Comparison of ENCODE assay signal across 21 cellular contexts in genomic region chr19:803686-804418, GRCh38. TPM values are rescaled to one million over a fixed set of nuclear protein-coding genes. Genes with fewer than 3 reads are reported as not detected.
DNase-seq lines count a peak whose midpoint lies in the region; ATAC-seq, FAIRE-seq and TF ChIP-seq lines count a peak whose summit lies in the region.
"Had no signal": no experiment of that assay in that cellular context is flagged by ENCODE, and none has a peak within 500 bp of the region (broad histone marks: within the 10 kb centered on the region; RNA-seq: fewer than 3 reads in every experiment).

No MANE protein-coding gene starts in this region.

- H3K27ac Mint-ChIP-seq in MCF 10A (ENCODE audit: low read depth, unreplicated experiment): no peak overlapping the region
- peak overlapping the region in 1 of 2 donors; percentile 34 for H3K27ac Mint-ChIP-seq in T-cell
- peak overlapping the region; percentile 55 for H3K27ac Mint-ChIP-seq in type B pancreatic cell

- no peak overlapping the region for H3K4me2 ChIP-seq in mammary epithelial cell (ENCODE audit: insufficient read depth, low read depth, low read length)

- POLR2A ChIA-PET in MCF 10A (lab: Yijun Ruan, JAX): interaction anchor here (0.7 kb wide), 1 partner anchor 142 kb away, joined by 3 read pairs; no protein-coding TSS in a partner anchor
- POLR2A ChIA-PET in T-cell (lab: Charles Lee): no interaction called here

- no peak for TF ChIP-seq CTCF in mammary epithelial cell (conservative IDR thresholded peaks at IDR 0.05 in 1 of 2, IDR thresholded peaks at IDR 0.05 in 1 of 2; ENCODE audit: extremely low read depth in 1 of 2, insufficient read depth in 1 of 2, low read depth in 1 of 2, low read length in 2 of 2)
- TF ChIP-seq CTCF in MCF 10A (IDR thresholded peaks at IDR 0.05; ENCODE audit: unreplicated experiment): no peak
- no peak for TF ChIP-seq CTCF in kidney (IDR thresholded peaks at IDR 0.05; ENCODE audit: borderline replicate concordance, extremely low read depth, insufficient read depth)
- TF ChIP-seq CTCF in type B pancreatic cell (conservative IDR thresholded peaks at IDR 0.05): no peak

- in situ Hi-C loops in mammary epithelial cell (cut with MboI; ENCODE audit: low sequenced_read_pairs in 2 of 2): no loop called here

- ATAC-seq in T-cell (replicated peaks in 1 of 4): no peak
- no peak for ATAC-seq in GM19455 (IDR thresholded peaks at IDR 0.05; ENCODE audit: unreplicated experiment)

- peaks cover 65% of the 10 kb centered on the region for H4K20me1 ChIP-seq in mammary epithelial cell (ENCODE audit: insufficient read depth, low read length)

- H3K9me3 Mint-ChIP-seq in MCF 10A (ENCODE audit: unreplicated experiment) (no peaks in the 10 kb centered on the region), T-cell (no peaks in the 10 kb centered on the region), type B pancreatic cell (no peaks in the 10 kb centered on the region)

- H3K79me2 ChIP-seq in mammary epithelial cell (ENCODE audit: insufficient read depth, low read length): peaks cover 100% of the 10 kb centered on the region

- H3K4me1 ChIP-seq in mammary epithelial cell (ENCODE audit: insufficient read depth, low read length) (peaks cover 34% of the 10 kb centered on the region), kidney (ENCODE audit: control insufficient read depth in 1 of 2, insufficient read depth in 1 of 2, low read depth in 1 of 2, low read length in 2 of 2) (peaks cover 25 to 43% of the 10 kb centered on the region in 2 donors)

- WGBS in mammary epithelial cell (ENCODE audit: low coverage, missing lambda C conversion rate): 91% methylated on average over 12 of the region's 31 CpGs

- H3K36me3 Mint-ChIP-seq in MCF 10A (ENCODE audit: insufficient read depth, unreplicated experiment) (peaks cover 78% of the 10 kb centered on the region), T-cell (peaks cover 27% of the 10 kb centered on the region), type B pancreatic cell (peaks cover 29% of the 10 kb centered on the region)

- DNase-seq in mammary epithelial cell (no peak), MCF 10A (ENCODE audit: unreplicated experiment) (no peak), T-cell (peak in 1 of 34 experiments; percentile 11), kidney (peak; percentile 68), type B pancreatic cell (ENCODE audit: extremely low spot score, unreplicated experiment) (no peak), inferior parietal cortex (ENCODE audit: extremely low spot score) (no peak), AG20443 (ENCODE audit: low spot score) (no peak)
- DNase-seq: activated effector memory CD4-positive, alpha-beta T cell treated with Interleukin-2 at 50 U/mL for 16 hours; DMS79 treated with DMSO at 0.1 percent for 48 hours; hippocampal formation; NCI-H187; NCI-H446; RPMI8226; stimulated activated CD4-positive, alpha-beta T cell treated with anti-CD3 and anti-CD28 coated beads, Interleukin-12 subunit alpha, Interleukin-12 subunit beta, amount 100 ng/mL, for 4 hours had no signal

- H3K4me3 ChIP-seq in mammary epithelial cell (replicated peaks in 1 of 3; ENCODE audit: insufficient read depth in 1 of 3, low read depth in 2 of 3, low read length in 3 of 3) (no peak overlapping the region), kidney (ENCODE audit: low read length in 2 of 2) (no peak overlapping the region)

- dilution Hi-C loops in mammary epithelial cell (cut with HindIII; ENCODE audit: low sequenced_read_pairs): no loop called here

- CTCF ChIA-PET in mammary epithelial cell (lab: Charles Lee; ENCODE audit: low non-redundant PET) (no interaction called here), MCF 10A (lab: Yijun Ruan, JAX) (interaction anchor here (0.6 kb wide), 1 partner anchor 34 kb away, joined by 3 read pairs; no protein-coding TSS in a partner anchor), T-cell (lab: Charles Lee) (no interaction called here)

- intact Hi-C loops in mammary epithelial cell (cut with micrococcal nuclease) (no loop called here), MCF 10A (cut with micrococcal nuclease) (no loop called here), kidney (cut with DNase I) (no loop called here)

- H3K4me3 Mint-ChIP-seq in MCF 10A (ENCODE audit: unreplicated experiment) (no peak overlapping the region), T-cell (peak overlapping the region in 2 of 3 donors; percentile 9 to 30), type B pancreatic cell (peak overlapping the region; percentile 28)

- H3K36me3 ChIP-seq in mammary epithelial cell (ENCODE audit: insufficient read depth, low read length): peaks cover 28% of the 10 kb centered on the region
- peaks cover 25 to 45% of the 10 kb centered on the region in 2 donors for H3K36me3 ChIP-seq in kidney (ENCODE audit: control insufficient read depth in 1 of 2, insufficient read depth in 2 of 2, low read length in 2 of 2)

- no peaks in the 10 kb centered on the region for H3K9me3 ChIP-seq in mammary epithelial cell (replicated peaks; ENCODE audit: insufficient read depth, low read length)
- H3K9me3 ChIP-seq in kidney (ENCODE audit: control insufficient read depth in 1 of 2, low read length in 2 of 2): no peaks in the 10 kb centered on the region

- BruUV-seq in mammary epithelial cell (replicated peaks; lab: Mats Ljungman, UMichigan): TSS peak; percentile 11
- BruUV-seq in MCF 10A (replicated peaks; lab: Mats Ljungman, UMichigan): no TSS peak

- H3K27ac ChIP-seq in mammary epithelial cell (ENCODE audit: insufficient read depth, low read depth, low read length) (no peak overlapping the region), kidney (ENCODE audit: low read depth in 2 of 2, low read length in 2 of 2) (no peak overlapping the region)

- H3K9ac ChIP-seq in mammary epithelial cell (ENCODE audit: insufficient read depth, low read length) (no peak overlapping the region), kidney (ENCODE audit: low read length in 2 of 2) (no peak overlapping the region)

- H3K27me3 Mint-ChIP-seq in MCF 10A (ENCODE audit: insufficient read depth, unreplicated experiment) (no peaks in the 10 kb centered on the region), T-cell (no peaks in the 10 kb centered on the region), type B pancreatic cell (peaks cover 6% of the 10 kb centered on the region)

- H2AFZ ChIP-seq in mammary epithelial cell (ENCODE audit: low read depth, low read length): no peak overlapping the region

- H3K4me1 Mint-ChIP-seq in MCF 10A (ENCODE audit: insufficient read depth, unreplicated experiment) (peaks cover 33% of the 10 kb centered on the region), T-cell (peaks cover 48 to 64% (median 56%) of the 10 kb centered on the region in 3 donors), type B pancreatic cell (ENCODE audit: unreplicated experiment) (peaks cover 35% of the 10 kb centered on the region)

- H3K27me3 ChIP-seq in mammary epithelial cell (ENCODE audit: insufficient read depth, low read length): no peaks in the 10 kb centered on the region

- FAIRE-seq in kidney (lab: Jason Lieb, UNC): no peak
- FAIRE-seq: colon, endothelial cell of umbilical vein, keratinocyte had no signal

RNA-seq across cellular contexts. Expression of gene PTBP1, which starts 6.6 kb away (rescaled TPM):
- 100 to 1,000 TPM in 1 of 2 donors, 10 to 100 TPM in 1; 88.9 to 383 TPM for total RNA-seq in mammary epithelial cell
- polyA plus RNA-seq in mammary epithelial cell: 214 TPM
- polyA minus RNA-seq in mammary epithelial cell: 178 TPM
- 348 and 431 TPM in 2 replicates for total RNA-seq in MCF 10A (2022)
- 100 to 1,000 TPM; 307 to 343 (median 316) TPM for total RNA-seq in T-cell
- total RNA-seq in kidney: 339 TPM
- polyA plus RNA-seq in kidney (ENCODE audit: insufficient read depth, low read depth, low replicate concordance): 102 TPM
- 416 and 496 TPM in 2 replicates for total RNA-seq in type B pancreatic cell (ENCODE audit: low replicate concordance)

RNA-seq across cellular contexts. Expression of gene PLPPR3, which starts 17.9 kb away (rescaled TPM):
- total RNA-seq in mammary epithelial cell (under 1 TPM in 1 of 2 donors, not detected in 1; under 0.01 TPM), MCF 10A (2022) (not detected in 2 replicates), T-cell (under 1 TPM in 3 of 5 donors, not detected in 2; 0.22 to 0.36 (median 0.26) TPM), kidney (not detected), type B pancreatic cell (ENCODE audit: low replicate concordance) (9.9 and 29.2 TPM in 2 replicates)
- polyA plus RNA-seq in mammary epithelial cell (not detected), kidney (ENCODE audit: insufficient read depth, low read depth, low replicate concordance) (not detected)
- not detected for polyA minus RNA-seq in mammary epithelial cell
- polyA plus RNA-seq: keratinocyte had no signal

RNA-seq across cellular contexts. Expression of gene AZU1, which starts 23.8 kb away (rescaled TPM):
- total RNA-seq in mammary epithelial cell (not detected), MCF 10A (2022) (not detected in 2 replicates), T-cell (1 to 10 TPM in 2 of 5 donors, under 1 TPM in 3; 0.20 to 1.2 (median 0.38) TPM), kidney (0.50 TPM), type B pancreatic cell (ENCODE audit: low replicate concordance) (0.41 TPM in 1 of 2 replicates, not detected in the other)
- polyA plus RNA-seq in mammary epithelial cell (not detected), kidney (ENCODE audit: insufficient read depth, low read depth, low replicate concordance) (not detected)
- polyA minus RNA-seq in mammary epithelial cell: not detected
- total RNA-seq: endothelial cell of umbilical vein, fibroblast of villous mesenchyme, H4, renal cortical epithelial cell had no signal
- polyA plus RNA-seq: keratinocyte had no signal

RNA-seq across cellular contexts. Expression of gene PRTN3, which starts 36.9 kb away (rescaled TPM):
- total RNA-seq in mammary epithelial cell (not detected), MCF 10A (2022) (not detected in 2 replicates), T-cell (under 1 TPM in 1 of 5 donors, not detected in 4; 0.50 TPM), kidney (not detected), type B pancreatic cell (ENCODE audit: low replicate concordance) (0.45 TPM in 1 of 2 replicates, not detected in the other)
- polyA plus RNA-seq in mammary epithelial cell (not detected), kidney (ENCODE audit: insufficient read depth, low read depth, low replicate concordance) (not detected)
- not detected for polyA minus RNA-seq in mammary epithelial cell
- total RNA-seq: endothelial cell of umbilical vein, fibroblast of villous mesenchyme, renal cortical epithelial cell had no signal
- polyA plus RNA-seq: endothelial cell of umbilical vein, keratinocyte had no signal

RNA-seq across cellular contexts. Expression of gene ELANE, which starts 48.3 kb away (rescaled TPM):
- total RNA-seq in mammary epithelial cell (not detected), MCF 10A (2022) (not detected in 2 replicates), T-cell (under 1 TPM in 1 of 5 donors, not detected in 4; 0.83 TPM), kidney (0.85 TPM), type B pancreatic cell (ENCODE audit: low replicate concordance) (not detected in 2 replicates)
- polyA plus RNA-seq in mammary epithelial cell (not detected), kidney (ENCODE audit: insufficient read depth, low read depth, low replicate concordance) (not detected)
- not detected for polyA minus RNA-seq in mammary epithelial cell
- total RNA-seq: endothelial cell of umbilical vein, fibroblast of villous mesenchyme, H4, renal cortical epithelial cell had no signal
- polyA plus RNA-seq: endothelial cell of umbilical vein, keratinocyte had no signal
